ENCODE assay signal across 1 cellular context in genomic region chr7:94656658-94656924, GRCh38.
TF ChIP-seq lines count a peak whose summit lies in the region.

No MANE protein-coding gene starts in this region.

TF ChIP-seq in endothelial cell of umbilical vein, 7 proteins besides CTCF, POLR2A, EP300 and RAD21 (continued from another document):
- TF ChIP-seq, protein P1, sequence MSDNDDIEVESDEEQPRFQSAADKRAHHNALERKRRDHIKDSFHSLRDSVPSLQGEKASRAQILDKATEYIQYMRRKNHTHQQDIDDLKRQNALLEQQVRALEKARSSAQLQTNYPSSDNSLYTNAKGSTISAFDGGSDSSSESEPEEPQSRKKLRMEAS (IDR thresholded peaks at IDR 0.05; ENCODE audit: insufficient read depth, insufficient read length), result no peak
- TF ChIP-seq EZH2 (IDR thresholded peaks at IDR 0.05; ENCODE audit: borderline replicate concordance, low read depth, low read length, severe bottlenecking) (no peak), JUN (IDR thresholded peaks at IDR 0.05; ENCODE audit: borderline replicate concordance, insufficient read depth, insufficient read length, low read depth) (no peak), MYC (IDR thresholded peaks at IDR 0.05; ENCODE audit: low read depth, low read length) (no peak), FOS (IDR thresholded peaks at IDR 0.05; ENCODE audit: borderline replicate concordance, insufficient read depth, low read length) (no peak)
